ENCODE assay signal across 10 cellular contexts in the genomic region with DNA sequence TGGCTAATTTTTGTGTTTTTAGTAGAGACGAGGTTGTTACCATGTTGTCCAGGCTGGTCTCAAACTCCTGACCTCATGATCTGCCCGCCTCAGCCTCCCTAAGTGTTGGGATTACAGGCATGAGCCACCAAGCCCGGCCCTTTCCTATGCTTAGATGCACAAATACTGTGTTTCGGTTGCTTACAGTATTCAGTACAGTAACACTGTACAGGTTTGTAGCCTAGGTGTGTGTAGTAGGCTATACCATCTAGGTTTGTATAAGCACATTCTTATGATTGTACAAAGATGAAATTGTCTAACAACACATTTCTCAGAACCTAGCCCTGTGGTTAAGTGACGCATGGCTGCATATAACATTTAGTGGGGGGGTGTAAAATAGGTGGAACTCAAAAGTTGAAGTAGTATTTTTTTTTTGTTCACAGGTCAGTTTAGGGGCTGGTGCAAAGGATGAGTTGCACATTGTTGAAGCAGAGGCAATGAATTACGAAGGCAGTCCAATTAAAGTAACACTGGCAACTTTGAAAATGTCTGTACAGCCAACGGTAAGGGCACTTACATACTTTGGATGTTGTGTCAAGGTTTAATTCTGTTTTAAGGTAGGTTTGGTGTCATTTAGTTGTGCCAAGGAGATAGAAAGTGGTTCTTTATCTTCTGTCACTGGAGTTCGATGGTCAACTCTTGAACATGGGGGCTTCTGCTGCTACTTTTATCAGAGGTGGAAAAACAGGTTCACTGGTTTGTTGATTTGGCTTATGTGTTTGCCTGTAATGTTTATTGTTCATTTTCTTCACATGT. TPM values are rescaled to one million over a fixed set of nuclear protein-coding genes. Genes with fewer than 3 reads are reported as not detected.
DNase-seq lines count a peak whose midpoint lies in the region; ATAC-seq, FAIRE-seq and TF ChIP-seq lines count a peak whose summit lies in the region.
"Had no signal": no experiment of that assay in that cellular context is flagged by ENCODE, and none has a peak within 500 bp of the region (broad histone marks: within the 10 kb centered on the region; RNA-seq: fewer than 3 reads in every experiment).

No MANE protein-coding gene starts in this region.

- DNase-seq in DND-41 (no peak), GM12878 (ENCODE audit: low read depth, low spot score) (no peak), natural killer cell (no peak)
- no peak for DNase-seq in stimulated activated CD4-positive, alpha-beta T cell treated with anti-CD3 and anti-CD28 coated beads, Interleukin-15, amount 100 ng/mL, for 24 hours
- DNase-seq: RPMI8226 had no signal

- no TSS peak for BruUV-seq in GM12878 (replicated peaks; lab: Mats Ljungman, UMichigan)

- peaks cover 82% of the 10 kb centered on the region for H3K36me3 ChIP-seq in DND-41 (ENCODE audit: insufficient read depth, low read length)
- peaks cover 29% of the 10 kb centered on the region; the same call in 1 of the 2 replicates for H3K36me3 ChIP-seq in KMS-11 (ENCODE audit: insufficient read depth)
- peaks cover 13 to 27% of the 10 kb centered on the region in 2 experiments for H3K36me3 ChIP-seq in GM12878 (ENCODE audit: control insufficient read depth in 2 of 2, insufficient read depth in 2 of 2, low read length in 1 of 2)

- peak overlapping the region; percentile 55 for H3K4me3 Mint-ChIP-seq in natural killer cell

- H3K9me3 ChIP-seq in DND-41 (ENCODE audit: insufficient read depth, low read length, severe bottlenecking) (no peaks in the 10 kb centered on the region), GM12878 (replicated peaks; ENCODE audit: control insufficient read depth, insufficient read depth, low read length) (no peaks in the 10 kb centered on the region)

- CTCF ChIA-PET in GM12878 (lab: Yijun Ruan, JAX), result interaction anchor here (1.0 kb wide), 1 partner anchor 28 kb away, joined by 3 read pairs; no protein-coding TSS in a partner anchor

- TF ChIP-seq RAD21 in GM12878 (IDR thresholded peaks at IDR 0.05; ENCODE audit: insufficient read depth, low read depth, low read length), result no peak

- H3K4me3 ChIP-seq in DND-41 (ENCODE audit: low read depth in 1 of 2, low read length in 2 of 2) (peak overlapping the region in 1 of 2 experiments; percentile 91; a peak in 1 of 4 replicates), KMS-11 (IDR thresholded peaks at IDR 0.05; ENCODE audit: insufficient read depth, low read depth, low read length) (no peak overlapping the region), GM12878 (peak overlapping the region; percentile 92)

- TF ChIP-seq POLR2A in GM12878 (IDR thresholded peaks at IDR 0.05; ENCODE audit: low read depth, low read length), result no peak

- H3K27me3 ChIP-seq in DND-41 (ENCODE audit: insufficient read depth, low read length, poor library complexity) (no peaks in the 10 kb centered on the region), KMS-11 (ENCODE audit: insufficient read depth, low read depth) (no peaks in the 10 kb centered on the region), GM12878 (replicated peaks in 1 of 2; ENCODE audit: control insufficient read depth in 2 of 2, insufficient read depth in 2 of 2, low read length in 1 of 2) (no peaks in the 10 kb centered on the region)

- H3K4me1 ChIP-seq in DND-41 (ENCODE audit: insufficient read depth, low read length) (peaks cover 65% of the 10 kb centered on the region), KMS-11 (ENCODE audit: low read depth, poor library complexity, severe bottlenecking) (peaks cover 63% of the 10 kb centered on the region), GM12878 (ENCODE audit: control insufficient read depth, insufficient read depth, low read length) (peaks cover 5% of the 10 kb centered on the region)

- H3K4me2 ChIP-seq in DND-41 (ENCODE audit: insufficient read depth, low read length) (peak overlapping the region; percentile 74), KMS-11 (peak overlapping the region; percentile 83), GM12878 (ENCODE audit: control insufficient read depth, insufficient read depth) (peak overlapping the region; percentile 30)

- in situ Hi-C loops in GM12878 (cut with MboI), result no loop called here

- RAD21 ChIA-PET in GM12878 (lab: Charles Lee; ENCODE audit: unreplicated experiment), result no interaction called here

- no peaks in the 10 kb centered on the region for H3K9me3 Mint-ChIP-seq in natural killer cell

- H3K36me3 Mint-ChIP-seq in natural killer cell, result peaks cover 24% of the 10 kb centered on the region

- H2AFZ ChIP-seq in DND-41 (ENCODE audit: low read depth, low read length), result no peak overlapping the region
- no peak overlapping the region for H2AFZ ChIP-seq in KMS-11 (ENCODE audit: low read depth)
- no peak overlapping the region for H2AFZ ChIP-seq in GM12878 (ENCODE audit: control insufficient read depth, low read depth, low read length)

- ATAC-seq in DND-41 (ENCODE audit: insufficient read depth, low read depth), result no peak
- ATAC-seq in GM12878, result no peak
- ATAC-seq in natural killer cell, result no peak
- ATAC-seq in GM18873 (IDR thresholded peaks at IDR 0.05; ENCODE audit: low FRiP score, unreplicated experiment), result no peak
- no peak for ATAC-seq in GM21360 (IDR thresholded peaks at IDR 0.05; ENCODE audit: unreplicated experiment)
- no peak for ATAC-seq in HG03139 (IDR thresholded peaks at IDR 0.05; ENCODE audit: unreplicated experiment)

- H3K4me1 Mint-ChIP-seq in natural killer cell, result peaks cover 66 to 69% of the 10 kb centered on the region in 2 donors

- H3K27me3 Mint-ChIP-seq in natural killer cell (ENCODE audit: low read depth in 2 of 2), result no peaks in the 10 kb centered on the region

- no peak for TF ChIP-seq EP300 in GM12878 (IDR thresholded peaks at IDR 0.05; ENCODE audit: borderline replicate concordance in 1 of 2, control insufficient read depth in 1 of 2, low read depth in 2 of 2, low read length in 2 of 2)

- H3K79me2 ChIP-seq in DND-41 (ENCODE audit: insufficient read depth, low read length), result peaks cover 95% of the 10 kb centered on the region
- peaks cover 84% of the 10 kb centered on the region for H3K79me2 ChIP-seq in KMS-11 (ENCODE audit: insufficient read depth, low read depth)
- peaks cover 85% of the 10 kb centered on the region for H3K79me2 ChIP-seq in GM12878 (ENCODE audit: control insufficient read depth, insufficient read depth, low read length)

- SMC1A ChIA-PET in GM12878 (lab: Charles Lee; ENCODE audit: uncharacterized antibody, unreplicated experiment), result no interaction called here

- TF ChIP-seq CTCF in DND-41 (IDR thresholded peaks at IDR 0.05; ENCODE audit: borderline replicate concordance, extremely low read depth, low read length, poor library complexity, severe bottlenecking), result no peak
- TF ChIP-seq CTCF in KMS-11 (conservative IDR thresholded peaks at IDR 0.05; ENCODE audit: low read depth, low read length), result no peak
- no peak for TF ChIP-seq CTCF in GM12878 (IDR thresholded peaks at IDR 0.05 in 2 of 3, conservative IDR thresholded peaks at IDR 0.05 in 1 of 3; ENCODE audit: control insufficient read depth in 2 of 3, extremely low read depth in 1 of 3, insufficient read depth in 1 of 3, low read depth in 3 of 3, low read length in 3 of 3)
- no peak for TF ChIP-seq CTCF in natural killer cell (IDR thresholded peaks at IDR 0.05)

- H3K27ac Mint-ChIP-seq in natural killer cell, result peak overlapping the region; percentile 45 to 58

- intact Hi-C loops in GM12878 (cut with micrococcal nuclease; ENCODE audit: unreplicated experiment) (no loop called here), natural killer cell (cut with micrococcal nuclease) (no loop called here)

- peak; percentile 18 for FAIRE-seq in GM12878 (lab: Jason Lieb, UNC)

- H3K9ac ChIP-seq in DND-41 (ENCODE audit: low read depth, low read length), result no peak overlapping the region; the same call in 1 of the 2 replicates
- H3K9ac ChIP-seq in KMS-11, result peak overlapping the region; percentile 97; the same call in 1 of the 2 replicates
- peak overlapping the region; percentile 13; the same call in 1 of the 2 replicates for H3K9ac ChIP-seq in GM12878 (ENCODE audit: control insufficient read depth, insufficient read depth, low read length)

- H3K27ac ChIP-seq in DND-41 (ENCODE audit: low read length) (no peak overlapping the region), KMS-11 (no peak overlapping the region; the same call in 1 of the 2 replicates), GM12878 (ENCODE audit: control insufficient read depth, insufficient read depth) (no peak overlapping the region)

- WGBS in GM12878 (ENCODE audit: insufficient coverage, insufficient replicate concordance, low lambda C conversion rate, missing lambda C conversion rate), result under 1% methylated on average over 8 of the region's 8 CpGs

- H4K20me1 ChIP-seq in DND-41 (ENCODE audit: insufficient read depth, low read length) (peaks cover 83% of the 10 kb centered on the region), KMS-11 (ENCODE audit: insufficient read depth) (peaks cover 76% of the 10 kb centered on the region), GM12878 (ENCODE audit: control insufficient read depth, insufficient read depth) (peaks cover 18% of the 10 kb centered on the region; the same call in 1 of the 2 replicates)

- POLR2A ChIA-PET in GM12878 (lab: Charles Lee), result no interaction called here

RNA-seq across cellular contexts. Expression of a gene that starts 3.4 kb away (rescaled TPM):
- total RNA-seq in GM12878 (2013; cell fraction: nucleolus; rRNA removed), result 425 and 430 TPM in 2 replicates
- total RNA-seq in GM12878 (2014; rRNA removed) (2,837 and 2,926 TPM in 2 replicates), GM12878 (2014; rRNA removed; fragmentation: Illumina TruSeq; extraction: Trizol) (5,396 and 5,466 TPM in 2 replicates), GM12878 (2021) (2,607 and 2,609 TPM in 2 replicates), natural killer cell (100 to 1,000 TPM; 440 to 554 (median 454) TPM)
- 1,342 TPM for polyA plus RNA-seq in GM12878 (2011; ENCODE audit: low read depth)
- polyA plus RNA-seq in GM12878 (2011; rRNA removed) (2,896 and 3,056 TPM in 2 replicates), GM12878 (2014; fragmentation: Illumina TruSeq; extraction: Trizol) (4,943 and 8,358 TPM in 2 replicates), GM12878 (2014; fragmentation: Nextera tagmentation; extraction: Ambion mirVana) (1,000 to 10,000 TPM; 3,742 to 5,105 TPM), GM12878 (2014; rRNA removed) (2,295 and 2,497 TPM in 2 replicates), GM12878 (2016; fragmentation: Nextera tagmentation; extraction: Ambion mirVana) (1,000 to 10,000 TPM; 1,843 to 2,046 TPM)
- 3,501 and 4,381 TPM in 2 replicates for polyA plus RNA-seq in GM12878 (2011; cell fraction: cytosol; rRNA removed)
- polyA plus RNA-seq in GM12878 (2011; cell fraction: nucleus; rRNA removed), result 735 and 1,933 TPM in 2 replicates
- 4,384 and 5,105 TPM in 2 replicates for polyA plus RNA-seq in GM12878 (2012)
- 1,162 and 2,005 TPM in 2 replicates for polyA minus RNA-seq in GM12878 (2011; rRNA and poly(A)+ RNA removed)
- 2,291 and 2,774 TPM in 2 replicates for polyA minus RNA-seq in GM12878 (2011; cell fraction: cytosol; rRNA and poly(A)+ RNA removed)
- polyA minus RNA-seq in GM12878 (2011; cell fraction: nucleus; rRNA and poly(A)+ RNA removed), result 272 and 485 TPM in 2 replicates

RNA-seq across cellular contexts. Expression of a gene that starts 28.4 kb away (rescaled TPM):
- not detected in 2 replicates for total RNA-seq in GM12878 (2013; cell fraction: nucleolus; rRNA removed)
- 0.06 and 0.11 TPM in 2 replicates for total RNA-seq in GM12878 (2014; rRNA removed)
- total RNA-seq in GM12878 (2014; rRNA removed; fragmentation: Illumina TruSeq; extraction: Trizol), result 0.04 TPM in 1 of 2 replicates, not detected in the other
- not detected in 2 replicates for total RNA-seq in GM12878 (2021)
- not detected for polyA plus RNA-seq in GM12878 (2011; ENCODE audit: low read depth)
- 0.03 TPM in 1 of 2 replicates, not detected in the other for polyA plus RNA-seq in GM12878 (2011; rRNA removed)
- polyA plus RNA-seq in GM12878 (2011; cell fraction: cytosol; rRNA removed), result 0.03 TPM in 1 of 2 replicates, not detected in the other
- polyA plus RNA-seq in GM12878 (2011; cell fraction: nucleus; rRNA removed), result 0.09 TPM in 2 replicates
- polyA plus RNA-seq in GM12878 (2012), result 0.07 TPM in 1 of 2 replicates, not detected in the other
- polyA plus RNA-seq in GM12878 (2014; fragmentation: Illumina TruSeq; extraction: Trizol), result not detected in 2 replicates
- polyA plus RNA-seq in GM12878 (2014; fragmentation: Nextera tagmentation; extraction: Ambion mirVana), result not detected
- polyA plus RNA-seq in GM12878 (2014; rRNA removed), result 0.09 TPM in 1 of 2 replicates, not detected in the other
- polyA plus RNA-seq in GM12878 (2016; fragmentation: Nextera tagmentation; extraction: Ambion mirVana), result under 1 TPM in 1 of 2 experiments, not detected in 1; 0.10 TPM
- not detected in 2 replicates for polyA minus RNA-seq in GM12878 (2011; rRNA and poly(A)+ RNA removed)
- polyA minus RNA-seq in GM12878 (2011; cell fraction: cytosol; rRNA and poly(A)+ RNA removed), result not detected in 2 replicates
- not detected in 2 replicates for polyA minus RNA-seq in GM12878 (2011; cell fraction: nucleus; rRNA and poly(A)+ RNA removed)
- under 1 TPM; 0.16 to 0.25 (median 0.23) TPM for total RNA-seq in natural killer cell
- total RNA-seq: H4 had no signal

Comparison
In these comparisons a context has a peak if more than half of its experiments do, and no peak if none do; other contexts are left out.
1. H3K4me2 ChIP-seq: peak in every context shown above with its lines; median percentile 83 in KMS-11; 74 in DND-41; 30 in GM12878.